In the genomic region with DNA sequence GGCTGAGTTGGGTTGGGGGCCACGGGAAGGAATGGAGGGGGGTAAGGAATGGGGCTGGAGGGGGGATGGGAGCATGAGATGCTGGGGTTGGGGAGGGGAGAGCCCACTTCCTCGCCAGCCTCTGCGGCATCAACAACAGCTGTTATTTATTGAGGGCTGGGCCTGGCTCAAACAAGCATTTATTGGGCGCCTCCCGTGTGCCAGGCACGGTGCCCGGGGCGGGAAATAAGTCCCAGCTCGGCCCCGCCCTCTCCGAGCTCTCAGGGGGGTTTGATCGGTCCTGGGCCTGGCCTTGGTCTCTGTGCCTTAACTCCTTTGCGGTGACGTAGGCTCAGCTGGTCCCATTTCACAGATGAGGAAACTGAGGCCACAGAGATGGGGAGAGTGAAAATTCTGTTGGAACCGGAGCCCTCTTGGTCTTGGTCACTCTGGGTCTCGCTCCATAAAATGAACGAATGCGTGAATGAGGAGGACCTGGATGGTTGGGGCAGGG, we compare ENCODE assay signal across 12 cellular contexts. TPM values are rescaled to one million over a fixed set of nuclear protein-coding genes. Genes with fewer than 3 reads are reported as not detected.
DNase-seq lines count a peak whose midpoint lies in the region; ATAC-seq, FAIRE-seq and TF ChIP-seq lines count a peak whose summit lies in the region.
"Had no signal": no experiment of that assay in that cellular context is flagged by ENCODE, and none has a peak within 500 bp of the region (broad histone marks: within the 10 kb centered on the region; RNA-seq: fewer than 3 reads in every experiment).

No MANE protein-coding gene starts in this region.

- H2BK5ac ChIP-seq in H9 (ENCODE audit: insufficient read length, low read length) = no peak overlapping the region

- no peak for TF ChIP-seq RAD21 in A549 (conservative IDR thresholded peaks at IDR 0.05 in 1 of 2, IDR thresholded peaks at IDR 0.05 in 1 of 2)

- CTCF ChIA-PET in A549 (lab: Yijun Ruan, JAX) = interaction anchor here (1.0 to 6.3 kb wide), 6 partner anchors 10 to 82 kb away, joined by 3 to 32 read pairs (median 4); no protein-coding TSS in a partner anchor

- H3K4ac ChIP-seq in H9 (ENCODE audit: low read depth, low read length) = no peak overlapping the region

- H4K91ac ChIP-seq in H9 (ENCODE audit: insufficient read length, low read depth, low read length) = no peak overlapping the region

- TF ChIP-seq POLR2A in A549 (IDR thresholded peaks at IDR 0.05; ENCODE audit: low read length) = no peak

- peaks cover 8% of the 10 kb centered on the region for H3K23me2 ChIP-seq in H9 (ENCODE audit: insufficient read length, low read depth, low read length, poor library complexity, severe bottlenecking)

- H2AFZ ChIP-seq in H9 (ENCODE audit: low read length) = no peak overlapping the region

- H3K27ac Mint-ChIP-seq in H9 = peak overlapping the region in 1 of 3 experiments; percentile 70; a peak in 2 of 7 replicates
- peak overlapping the region; percentile 49 for H3K27ac Mint-ChIP-seq in central memory CD8-positive, alpha-beta T cell (ENCODE audit: low read depth)
- H3K27ac Mint-ChIP-seq in natural killer cell treated with Interleukin-12 subunit alpha and Interleukin-12 subunit beta and Interleukin-15 and Interleukin-18, amount 100 ng/mL, for 72 hours = no peak overlapping the region

- H3K4me3 Mint-ChIP-seq in H9 = peak overlapping the region; percentile 40 to 73
- peak overlapping the region; percentile 36 for H3K4me3 Mint-ChIP-seq in central memory CD8-positive, alpha-beta T cell
- peak overlapping the region; percentile 57 for H3K4me3 Mint-ChIP-seq in natural killer cell treated with Interleukin-12 subunit alpha and Interleukin-12 subunit beta and Interleukin-15 and Interleukin-18, amount 100 ng/mL, for 72 hours

- H3K14ac ChIP-seq in H9 (ENCODE audit: insufficient read depth, low read length) = no peak overlapping the region

- no peaks in the 10 kb centered on the region; the same call in none of the 2 replicates for H3K27me3 Mint-ChIP-seq in H9 (ENCODE audit: low read depth)
- no peaks in the 10 kb centered on the region for H3K27me3 Mint-ChIP-seq in central memory CD8-positive, alpha-beta T cell
- H3K27me3 Mint-ChIP-seq in natural killer cell treated with Interleukin-12 subunit alpha and Interleukin-12 subunit beta and Interleukin-15 and Interleukin-18, amount 100 ng/mL, for 72 hours = no peaks in the 10 kb centered on the region

- peaks cover 33 to 47% of the 10 kb centered on the region in 2 experiments for H3K4me1 Mint-ChIP-seq in H9
- peaks cover 47% of the 10 kb centered on the region for H3K4me1 Mint-ChIP-seq in central memory CD8-positive, alpha-beta T cell
- H3K4me1 Mint-ChIP-seq in natural killer cell treated with Interleukin-12 subunit alpha and Interleukin-12 subunit beta and Interleukin-15 and Interleukin-18, amount 100 ng/mL, for 72 hours (ENCODE audit: low read depth in 2 of 2) = peaks cover 45 to 46% of the 10 kb centered on the region in 2 donors

- H3K36me3 Mint-ChIP-seq in H9 (ENCODE audit: insufficient read depth in 1 of 3, low read depth in 3 of 3) = peaks cover 1 to 14% (median 7%) of the 10 kb centered on the region in 3 experiments; a peak in 6 of 7 replicates
- H3K36me3 Mint-ChIP-seq in central memory CD8-positive, alpha-beta T cell (ENCODE audit: insufficient read depth) = peaks cover 2% of the 10 kb centered on the region
- H3K36me3 Mint-ChIP-seq in natural killer cell treated with Interleukin-12 subunit alpha and Interleukin-12 subunit beta and Interleukin-15 and Interleukin-18, amount 100 ng/mL, for 72 hours = no peaks in the 10 kb centered on the region

- H3K23ac ChIP-seq in H9 (ENCODE audit: insufficient read length, low read depth, low read length) = no peak overlapping the region

- H4K5ac ChIP-seq in H9 (ENCODE audit: insufficient read length, low read depth, low read length) = no peak overlapping the region

- peak overlapping the region; percentile 76 for H3K4me2 ChIP-seq in A549
- no peak overlapping the region for H3K4me2 ChIP-seq in H9 (ENCODE audit: insufficient read depth, insufficient read length, low read length)

- H3K4me1 ChIP-seq in A549 = peaks cover 59% of the 10 kb centered on the region
- peaks cover 6% of the 10 kb centered on the region for H3K4me1 ChIP-seq in H9 (ENCODE audit: insufficient read depth, low read length)

- ATAC-seq in A549 (no peak), HG03045 (IDR thresholded peaks at IDR 0.05; ENCODE audit: unreplicated experiment) (no peak)
- ATAC-seq in central memory CD8-positive, alpha-beta T cell (replicated peaks; ENCODE audit: extremely low read depth, poor library complexity, severe bottlenecking) = no peak
- ATAC-seq in natural killer cell treated with Interleukin-12 subunit alpha and Interleukin-12 subunit beta and Interleukin-15 and Interleukin-18, amount 100 ng/mL, for 72 hours = no peak

- no peaks in the 10 kb centered on the region for H3K79me1 ChIP-seq in H9 (ENCODE audit: insufficient read depth, low read depth, low read length, poor library complexity, severe bottlenecking)

- H3T11ph ChIP-seq in H9 (ENCODE audit: low read length) = no peak overlapping the region

- H4K20me1 ChIP-seq in H9 (ENCODE audit: control insufficient read depth, insufficient read depth, insufficient read length) = no peaks in the 10 kb centered on the region

- no peak overlapping the region for H2BK12ac ChIP-seq in H9 (ENCODE audit: insufficient read length, low read depth, low read length)

- H3K9me3 ChIP-seq in A549 (no peaks in the 10 kb centered on the region), H9 (ENCODE audit: control insufficient read depth, low read depth, low read length) (no peaks in the 10 kb centered on the region)

- no peak overlapping the region for H2BK20ac ChIP-seq in H9 (ENCODE audit: low read depth, low read length, poor library complexity, severe bottlenecking)

- H4K8ac ChIP-seq in H9 (replicated peaks; ENCODE audit: insufficient read length, low read depth, low read length) = no peak overlapping the region

- no peak overlapping the region for H2BK15ac ChIP-seq in H9 (ENCODE audit: low read depth, low read length)

- no peaks in the 10 kb centered on the region; a peak in 1 of 5 replicates for H3K9me3 Mint-ChIP-seq in H9
- H3K9me3 Mint-ChIP-seq in central memory CD8-positive, alpha-beta T cell = no peaks in the 10 kb centered on the region
- H3K9me3 Mint-ChIP-seq in natural killer cell treated with Interleukin-12 subunit alpha and Interleukin-12 subunit beta and Interleukin-15 and Interleukin-18, amount 100 ng/mL, for 72 hours = no peaks in the 10 kb centered on the region
- H3K9me3 Mint-ChIP-seq: neural crest cell had no signal

- POLR2A ChIA-PET in A549 (lab: Yijun Ruan, JAX) = interaction anchor here (0.7 to 1.6 kb wide), 5 partner anchors 13 to 464 kb away, joined by 3 to 6 read pairs (median 4); a partner anchor contains a TSS

- H3K56ac ChIP-seq in H9 (ENCODE audit: insufficient read length, low read depth, low read length) = no peak overlapping the region

- TF ChIP-seq CTCF in A549 (IDR thresholded peaks at IDR 0.05) = no peak
- no peak for TF ChIP-seq CTCF in H9 (conservative IDR thresholded peaks at IDR 0.05)
- TF ChIP-seq CTCF in GM20000 (IDR thresholded peaks at IDR 0.05; ENCODE audit: extremely low read depth, missing control alignments) = no peak

- no peaks in the 10 kb centered on the region for H3K27me3 ChIP-seq in H9 (ENCODE audit: insufficient read depth, low read length)

- DNase-seq in A549 (ENCODE audit: low read depth in 1 of 2, low spot score in 1 of 2) (peak in 1 of 2 experiments; percentile 81), H9 (no peak), GM20000 (ENCODE audit: low spot score) (no peak), AML-193 (lab: John Stamatoyannopoulos, UW) (no peak), NCI-H2196 treated with DMSO at 0.1 percent for 48 hours (lab: John Stamatoyannopoulos, UW; ENCODE audit: unreplicated experiment) (no peak)
- no peak for DNase-seq in central memory CD8-positive, alpha-beta T cell (ENCODE audit: low spot score in 2 of 2)
- no peak for DNase-seq in natural killer cell treated with Interleukin-12 subunit alpha and Interleukin-12 subunit beta and Interleukin-15 and Interleukin-18, amount 100 ng/mL, for 72 hours (ENCODE audit: low spot score)
- DNase-seq: Calu3; effector CD8-positive, alpha-beta T cell; NCI-H526 treated with DMSO at 0.1 percent for 48 hours had no signal

- H2BK120ac ChIP-seq in H9 (ENCODE audit: low read depth, low read length, poor library complexity, severe bottlenecking) = no peak overlapping the region

- H3K9ac ChIP-seq in H9 (ENCODE audit: extremely low read depth, insufficient read length, low read length) = no peak overlapping the region

- no peak for FAIRE-seq in A549 (lab: Jason Lieb, UNC)

- H3K27ac ChIP-seq in A549 (peak overlapping the region; percentile 98 to 99), H9 (ENCODE audit: insufficient read length, low read depth, low read length) (no peak overlapping the region)

- no peak for TF ChIP-seq EP300 in A549 (IDR thresholded peaks at IDR 0.05)

- peak overlapping the region; percentile 21 for H3K18ac ChIP-seq in H9 (ENCODE audit: insufficient read length, low read depth, low read length)

- H3K4me3 ChIP-seq in A549 = no peak overlapping the region

- WGBS in A549 (ENCODE audit: missing lambda C conversion rate) = 15% methylated on average over 14 of the region's 18 CpGs
- WGBS in H9 (ENCODE audit: extremely low coverage, insufficient read length, low lambda C conversion rate) = no CpG with 5 or more reads among the region's 18 CpGs

- no peak overlapping the region for H2AK5ac ChIP-seq in H9 (ENCODE audit: insufficient read length, low read length)

- H3K79me2 ChIP-seq in H9 (ENCODE audit: insufficient read depth, low read length) = no peaks in the 10 kb centered on the region

RNA-seq across cellular contexts. Expression of a gene that starts 0.9 kb away (rescaled TPM):
- polyA plus RNA-seq in A549 (2011; rRNA removed) = 26.7 and 33.2 TPM in 2 replicates
- polyA plus RNA-seq in A549 (2012; cell fraction: cytosol; rRNA removed) = 23.0 and 34.1 TPM in 2 replicates
- polyA plus RNA-seq in A549 (2012; cell fraction: nucleus; rRNA removed) = 263 and 313 TPM in 2 replicates
- 39.0 to 73.0 TPM (median 49.3 TPM) in 3 replicates for polyA plus RNA-seq in A549 (2017; fragmentation: RNase III; extraction: RNeasy Plus Mini Kit Qiagen cat#74134 plus additional on column Dnase treatment)
- polyA minus RNA-seq in A549 (2011; rRNA and poly(A)+ RNA removed) = 28.3 and 29.4 TPM in 2 replicates
- total RNA-seq in H9 (2021) = 25.6 and 26.5 TPM in 2 replicates
- 10 to 100 TPM in 1 of 2 donors, 1 to 10 TPM in 1; 8.2 to 11.3 TPM for total RNA-seq in natural killer cell treated with Interleukin-12 subunit alpha and Interleukin-12 subunit beta and Interleukin-15 and Interleukin-18, amount 100 ng/mL, for 72 hours
- total RNA-seq: Calu3 had no signal

RNA-seq across cellular contexts. Expression of a gene that starts 19.0 kb away (rescaled TPM):
- polyA plus RNA-seq in A549 (2011; rRNA removed) = not detected in 2 replicates
- polyA plus RNA-seq in A549 (2012; cell fraction: cytosol; rRNA removed) = not detected in 2 replicates
- not detected in 2 replicates for polyA plus RNA-seq in A549 (2012; cell fraction: nucleus; rRNA removed)
- not detected in 3 replicates for polyA plus RNA-seq in A549 (2017; fragmentation: RNase III; extraction: RNeasy Plus Mini Kit Qiagen cat#74134 plus additional on column Dnase treatment)
- polyA minus RNA-seq in A549 (2011; rRNA and poly(A)+ RNA removed) = not detected in 2 replicates
- total RNA-seq in H9 (2021) = not detected in 2 replicates
- not detected for total RNA-seq in natural killer cell treated with Interleukin-12 subunit alpha and Interleukin-12 subunit beta and Interleukin-15 and Interleukin-18, amount 100 ng/mL, for 72 hours
- total RNA-seq: Calu3, neural crest cell had no signal

RNA-seq across cellular contexts. Expression of a gene that starts 34.2 kb away (rescaled TPM):
- polyA plus RNA-seq in A549 (2011; rRNA removed) (0.37 and 0.95 TPM in 2 replicates), A549 (2017; fragmentation: RNase III; extraction: RNeasy Plus Mini Kit Qiagen cat#74134 plus additional on column Dnase treatment) (0.17 to 0.24 TPM (median 0.23 TPM) in 3 replicates)
- 0.45 TPM in 2 replicates for polyA plus RNA-seq in A549 (2012; cell fraction: cytosol; rRNA removed)
- polyA plus RNA-seq in A549 (2012; cell fraction: nucleus; rRNA removed) = 0.60 and 0.76 TPM in 2 replicates
- polyA minus RNA-seq in A549 (2011; rRNA and poly(A)+ RNA removed) = 1.2 and 1.9 TPM in 2 replicates
- 1.0 and 1.2 TPM in 2 replicates for total RNA-seq in H9 (2021)
- 100 to 1,000 TPM; 216 to 232 TPM for total RNA-seq in natural killer cell treated with Interleukin-12 subunit alpha and Interleukin-12 subunit beta and Interleukin-15 and Interleukin-18, amount 100 ng/mL, for 72 hours
- total RNA-seq: Calu3 had no signal

Comparison
In these comparisons a context has a peak if more than half of its experiments do, and no peak if none do; other contexts are left out.
1. RNA of a gene that starts 34.2 kb away (total RNA-seq): 216 to 232 TPM in natural killer cell treated with Interleukin-12 subunit alpha and Interleukin-12 subunit beta and Interleukin-15 and Interleukin-18, amount 100 ng/mL, for 72 hours; 1.0 to 1.2 TPM in H9; every median in the first group is over 10 times any median in the second.
2. Peak in every context shown above with its lines, with median percentiles within 50 percentile points of each other: H3K4me3 Mint-ChIP-seq.